Comparison of ENCODE assay signal across 8 cellular contexts in genomic region chr1:244836598-244836997, GRCh38. TPM values are rescaled to one million over a fixed set of nuclear protein-coding genes. Genes with fewer than 3 reads are reported as not detected.
DNase-seq lines count a peak whose midpoint lies in the region; ATAC-seq and TF ChIP-seq lines count a peak whose summit lies in the region.

No MANE protein-coding gene starts in this region.

- intact Hi-C loops in esophagus squamous epithelium (cut with DNase I) = no loop called here
- intact Hi-C loops in psoas muscle (cut with DNase I) = no loop called here

- H3K4me1 ChIP-seq in ES-I3 (ENCODE audit: insufficient read depth, low read length) (peaks cover 5% of the 10 kb centered on the region; the same call in 1 of the 2 replicates), esophagus squamous epithelium (peaks cover 7 to 69% (median 13%) of the 10 kb centered on the region in 3 donors), psoas muscle (peaks cover 47% of the 10 kb centered on the region)

- H3K36me3 ChIP-seq in ES-I3 (ENCODE audit: insufficient read depth, low read length) (peaks cover 8% of the 10 kb centered on the region; the same call in 1 of the 2 replicates), esophagus squamous epithelium (peaks cover 0 to 30% (median 4%) of the 10 kb centered on the region in 3 donors), psoas muscle (ENCODE audit: insufficient read depth in 1 of 2, low read depth in 1 of 2) (peaks cover 0 to 27% of the 10 kb centered on the region in 2 donors)

- no peaks in the 10 kb centered on the region for H3K9me3 ChIP-seq in ES-I3 (ENCODE audit: control insufficient read depth, insufficient read depth, low read length)
- H3K9me3 ChIP-seq in esophagus squamous epithelium = no peaks in the 10 kb centered on the region
- no peaks in the 10 kb centered on the region for H3K9me3 ChIP-seq in psoas muscle

- ATAC-seq in psoas muscle (no peak), HG02678 (IDR thresholded peaks at IDR 0.05; ENCODE audit: unreplicated experiment) (no peak)

- TF ChIP-seq POLR2A in esophagus squamous epithelium (IDR thresholded peaks at IDR 0.05) = no peak

- H3K27ac ChIP-seq in esophagus squamous epithelium (peak overlapping the region; percentile 97 to 99 (median 99)), psoas muscle (peak overlapping the region; percentile 97)

- H3K9ac ChIP-seq in ES-I3 (ENCODE audit: low read depth, low read length) = peak overlapping the region; percentile 85

- WGBS in esophagus squamous epithelium, 2 donors = 9 to 12% methylated on average over 3 of the region's 3 CpGs
- 19 to 30% (median 22%) methylated on average over 3 of the region's 3 CpGs for WGBS in psoas muscle, 3 donors

- H3K4me3 ChIP-seq in esophagus squamous epithelium (peak overlapping the region; percentile 52 to 86 (median 76)), psoas muscle (peak overlapping the region; percentile 89)

- TF ChIP-seq CTCF in esophagus squamous epithelium (IDR thresholded peaks at IDR 0.05) (no peak), psoas muscle (IDR thresholded peaks at IDR 0.05) (no peak)

- H3K27me3 ChIP-seq in esophagus squamous epithelium = no peaks in the 10 kb centered on the region
- no peaks in the 10 kb centered on the region for H3K27me3 ChIP-seq in psoas muscle (ENCODE audit: insufficient read depth in 3 of 3, low read length in 2 of 3)

- DNase-seq in RKO (ENCODE audit: low spot score) (peak; percentile 35), esophagus squamous epithelium (lab: John Stamatoyannopoulos, UW) (no peak), psoas muscle (no peak), NCI-H1105 treated with DMSO at 0.1 percent for 48 hours (lab: John Stamatoyannopoulos, UW) (no peak), midbrain (lab: John Stamatoyannopoulos, UW) (no peak), MV-4-11 (lab: John Stamatoyannopoulos, UW) (no peak)

RNA-seq across cellular contexts. Expression of gene COX20, which starts 1.1 kb away (rescaled TPM):
- total RNA-seq in esophagus squamous epithelium = 10 to 100 TPM; 19.2 to 48.4 (median 37.0) TPM
- 10 to 100 TPM; 22.6 to 35.8 (median 33.4) TPM for total RNA-seq in psoas muscle
- polyA plus RNA-seq in psoas muscle = 10 to 100 TPM; 53.3 to 76.8 (median 53.5) TPM

RNA-seq across cellular contexts. Expression of gene HNRNPU, which starts 27.7 kb away (rescaled TPM):
- 100 to 1,000 TPM; 176 to 308 (median 257) TPM for total RNA-seq in esophagus squamous epithelium
- total RNA-seq in psoas muscle = 100 to 1,000 TPM; 163 to 262 (median 202) TPM
- 100 to 1,000 TPM; 110 to 186 (median 139) TPM for polyA plus RNA-seq in psoas muscle
